Comparison of ENCODE assay signal across 1 cellular context in the genomic region with DNA sequence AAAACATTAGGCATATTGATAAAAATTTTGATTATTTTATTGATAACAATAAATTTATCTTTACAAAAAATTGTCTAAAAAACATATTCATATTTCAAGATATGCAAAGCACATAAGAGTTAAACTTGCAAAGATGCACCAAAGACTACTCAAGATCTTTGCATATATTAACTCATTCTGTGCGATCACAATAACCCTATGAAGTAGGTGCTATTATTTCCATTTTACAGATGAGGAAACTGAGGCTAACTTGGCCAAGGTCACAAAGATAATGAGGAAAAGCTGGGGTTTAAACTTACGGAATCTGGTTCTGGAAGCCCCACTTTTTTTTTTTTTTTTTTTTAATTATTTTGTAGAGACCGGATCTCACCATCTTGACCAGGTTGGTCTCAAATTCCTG.
TF ChIP-seq lines count a peak whose summit lies in the region.

No MANE protein-coding gene starts in this region.

TF ChIP-seq in H1, 55 proteins besides CTCF, POLR2A, EP300 and RAD21:
- TF ChIP-seq, protein P1, sequence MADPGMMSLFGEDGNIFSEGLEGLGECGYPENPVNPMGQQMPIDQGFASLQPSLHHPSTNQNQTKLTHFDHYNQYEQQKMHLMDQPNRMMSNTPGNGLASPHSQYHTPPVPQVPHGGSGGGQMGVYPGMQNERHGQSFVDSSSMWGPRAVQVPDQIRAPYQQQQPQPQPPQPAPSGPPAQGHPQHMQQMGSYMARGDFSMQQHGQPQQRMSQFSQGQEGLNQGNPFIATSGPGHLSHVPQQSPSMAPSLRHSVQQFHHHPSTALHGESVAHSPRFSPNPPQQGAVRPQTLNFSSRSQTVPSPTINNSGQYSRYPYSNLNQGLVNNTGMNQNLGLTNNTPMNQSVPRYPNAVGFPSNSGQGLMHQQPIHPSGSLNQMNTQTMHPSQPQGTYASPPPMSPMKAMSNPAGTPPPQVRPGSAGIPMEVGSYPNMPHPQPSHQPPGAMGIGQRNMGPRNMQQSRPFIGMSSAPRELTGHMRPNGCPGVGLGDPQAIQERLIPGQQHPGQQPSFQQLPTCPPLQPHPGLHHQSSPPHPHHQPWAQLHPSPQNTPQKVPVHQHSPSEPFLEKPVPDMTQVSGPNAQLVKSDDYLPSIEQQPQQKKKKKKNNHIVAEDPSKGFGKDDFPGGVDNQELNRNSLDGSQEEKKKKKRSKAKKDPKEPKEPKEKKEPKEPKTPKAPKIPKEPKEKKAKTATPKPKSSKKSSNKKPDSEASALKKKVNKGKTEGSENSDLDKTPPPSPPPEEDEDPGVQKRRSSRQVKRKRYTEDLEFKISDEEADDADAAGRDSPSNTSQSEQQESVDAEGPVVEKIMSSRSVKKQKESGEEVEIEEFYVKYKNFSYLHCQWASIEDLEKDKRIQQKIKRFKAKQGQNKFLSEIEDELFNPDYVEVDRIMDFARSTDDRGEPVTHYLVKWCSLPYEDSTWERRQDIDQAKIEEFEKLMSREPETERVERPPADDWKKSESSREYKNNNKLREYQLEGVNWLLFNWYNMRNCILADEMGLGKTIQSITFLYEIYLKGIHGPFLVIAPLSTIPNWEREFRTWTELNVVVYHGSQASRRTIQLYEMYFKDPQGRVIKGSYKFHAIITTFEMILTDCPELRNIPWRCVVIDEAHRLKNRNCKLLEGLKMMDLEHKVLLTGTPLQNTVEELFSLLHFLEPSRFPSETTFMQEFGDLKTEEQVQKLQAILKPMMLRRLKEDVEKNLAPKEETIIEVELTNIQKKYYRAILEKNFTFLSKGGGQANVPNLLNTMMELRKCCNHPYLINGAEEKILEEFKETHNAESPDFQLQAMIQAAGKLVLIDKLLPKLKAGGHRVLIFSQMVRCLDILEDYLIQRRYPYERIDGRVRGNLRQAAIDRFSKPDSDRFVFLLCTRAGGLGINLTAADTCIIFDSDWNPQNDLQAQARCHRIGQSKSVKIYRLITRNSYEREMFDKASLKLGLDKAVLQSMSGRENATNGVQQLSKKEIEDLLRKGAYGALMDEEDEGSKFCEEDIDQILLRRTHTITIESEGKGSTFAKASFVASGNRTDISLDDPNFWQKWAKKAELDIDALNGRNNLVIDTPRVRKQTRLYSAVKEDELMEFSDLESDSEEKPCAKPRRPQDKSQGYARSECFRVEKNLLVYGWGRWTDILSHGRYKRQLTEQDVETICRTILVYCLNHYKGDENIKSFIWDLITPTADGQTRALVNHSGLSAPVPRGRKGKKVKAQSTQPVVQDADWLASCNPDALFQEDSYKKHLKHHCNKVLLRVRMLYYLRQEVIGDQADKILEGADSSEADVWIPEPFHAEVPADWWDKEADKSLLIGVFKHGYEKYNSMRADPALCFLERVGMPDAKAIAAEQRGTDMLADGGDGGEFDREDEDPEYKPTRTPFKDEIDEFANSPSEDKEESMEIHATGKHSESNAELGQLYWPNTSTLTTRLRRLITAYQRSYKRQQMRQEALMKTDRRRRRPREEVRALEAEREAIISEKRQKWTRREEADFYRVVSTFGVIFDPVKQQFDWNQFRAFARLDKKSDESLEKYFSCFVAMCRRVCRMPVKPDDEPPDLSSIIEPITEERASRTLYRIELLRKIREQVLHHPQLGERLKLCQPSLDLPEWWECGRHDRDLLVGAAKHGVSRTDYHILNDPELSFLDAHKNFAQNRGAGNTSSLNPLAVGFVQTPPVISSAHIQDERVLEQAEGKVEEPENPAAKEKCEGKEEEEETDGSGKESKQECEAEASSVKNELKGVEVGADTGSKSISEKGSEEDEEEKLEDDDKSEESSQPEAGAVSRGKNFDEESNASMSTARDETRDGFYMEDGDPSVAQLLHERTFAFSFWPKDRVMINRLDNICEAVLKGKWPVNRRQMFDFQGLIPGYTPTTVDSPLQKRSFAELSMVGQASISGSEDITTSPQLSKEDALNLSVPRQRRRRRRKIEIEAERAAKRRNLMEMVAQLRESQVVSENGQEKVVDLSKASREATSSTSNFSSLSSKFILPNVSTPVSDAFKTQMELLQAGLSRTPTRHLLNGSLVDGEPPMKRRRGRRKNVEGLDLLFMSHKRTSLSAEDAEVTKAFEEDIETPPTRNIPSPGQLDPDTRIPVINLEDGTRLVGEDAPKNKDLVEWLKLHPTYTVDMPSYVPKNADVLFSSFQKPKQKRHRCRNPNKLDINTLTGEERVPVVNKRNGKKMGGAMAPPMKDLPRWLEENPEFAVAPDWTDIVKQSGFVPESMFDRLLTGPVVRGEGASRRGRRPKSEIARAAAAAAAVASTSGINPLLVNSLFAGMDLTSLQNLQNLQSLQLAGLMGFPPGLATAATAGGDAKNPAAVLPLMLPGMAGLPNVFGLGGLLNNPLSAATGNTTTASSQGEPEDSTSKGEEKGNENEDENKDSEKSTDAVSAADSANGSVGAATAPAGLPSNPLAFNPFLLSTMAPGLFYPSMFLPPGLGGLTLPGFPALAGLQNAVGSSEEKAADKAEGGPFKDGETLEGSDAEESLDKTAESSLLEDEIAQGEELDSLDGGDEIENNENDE (IDR thresholded peaks at IDR 0.05; ENCODE audit: insufficient replicate concordance, low read length), result no peak
- TF ChIP-seq SP2 (IDR thresholded peaks at IDR 0.05; ENCODE audit: low read length), result no peak
- TF ChIP-seq, protein P2, sequence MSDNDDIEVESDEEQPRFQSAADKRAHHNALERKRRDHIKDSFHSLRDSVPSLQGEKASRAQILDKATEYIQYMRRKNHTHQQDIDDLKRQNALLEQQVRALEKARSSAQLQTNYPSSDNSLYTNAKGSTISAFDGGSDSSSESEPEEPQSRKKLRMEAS (IDR thresholded peaks at IDR 0.05), result no peak
- no peak for TF ChIP-seq RNF2 (IDR thresholded peaks at IDR 0.05; ENCODE audit: borderline replicate concordance, low read depth, low read length, missing control alignments, poor library complexity, severe bottlenecking)
